Comparison of ENCODE assay signal across 9 cellular contexts in genomic region chr13:24746618-24747247, GRCh38. TPM values are rescaled to one million over a fixed set of nuclear protein-coding genes. Genes with fewer than 3 reads are reported as not detected.
DNase-seq lines count a peak whose midpoint lies in the region; ATAC-seq and TF ChIP-seq lines count a peak whose summit lies in the region.
"Had no signal": no experiment of that assay in that cellular context is flagged by ENCODE, and none has a peak within 500 bp of the region (broad histone marks: within the 10 kb centered on the region; RNA-seq: fewer than 3 reads in every experiment).

No MANE protein-coding gene starts in this region.

- no peaks in the 10 kb centered on the region for H3K4me1 ChIP-seq in parathyroid adenoma

- H3K4me2 ChIP-seq in parathyroid adenoma (ENCODE audit: low read length) = peak overlapping the region; percentile 85

- TF ChIP-seq CTCF in endothelial cell (IDR thresholded peaks at IDR 0.05; ENCODE audit: unreplicated experiment) = peak; percentile 31
- TF ChIP-seq CTCF in parathyroid adenoma (IDR thresholded peaks at IDR 0.05) = no peak

- H3K27ac ChIP-seq in parathyroid adenoma = no peak overlapping the region
- H3K27ac ChIP-seq: epithelial cell of prostate had no signal

- no peaks in the 10 kb centered on the region for H3K36me3 ChIP-seq in parathyroid adenoma (ENCODE audit: control insufficient read depth, insufficient read depth, low read length)

- no peaks in the 10 kb centered on the region for H3K9me3 ChIP-seq in parathyroid adenoma (ENCODE audit: control insufficient read depth, low read length)

- no peak overlapping the region for H3K9ac ChIP-seq in parathyroid adenoma

- ATAC-seq in GM19397 (IDR thresholded peaks at IDR 0.05; ENCODE audit: unreplicated experiment) = no peak

- no peaks in the 10 kb centered on the region for H3K9me3 Mint-ChIP-seq in endothelial cell (ENCODE audit: unreplicated experiment)

- peaks cover 33% of the 10 kb centered on the region for H3K27me3 Mint-ChIP-seq in endothelial cell (ENCODE audit: unreplicated experiment)

- H3K36me3 Mint-ChIP-seq in endothelial cell (ENCODE audit: low read depth, unreplicated experiment) = peaks cover 3% of the 10 kb centered on the region

- H2AFZ ChIP-seq in parathyroid adenoma = no peak overlapping the region

- no peaks in the 10 kb centered on the region for H3K27me3 ChIP-seq in parathyroid adenoma (ENCODE audit: control insufficient read depth, insufficient read depth, low read length)

- H3K4me1 Mint-ChIP-seq in endothelial cell (ENCODE audit: unreplicated experiment) = peaks cover 9% of the 10 kb centered on the region

- peak overlapping the region; percentile 89 for H3K4me3 Mint-ChIP-seq in endothelial cell (ENCODE audit: unreplicated experiment)

- H3K27ac Mint-ChIP-seq in endothelial cell (ENCODE audit: unreplicated experiment) = peak overlapping the region; percentile 13

- peak; percentile 17 for DNase-seq in EL
- DNase-seq in NCI-H1930 (lab: John Stamatoyannopoulos, UW) = peak; percentile 9 to 56
- peak; percentile 67 for DNase-seq in endothelial cell (ENCODE audit: low spot score)
- no peak for DNase-seq in SKM-1 treated with dmso at 0.1 percent for 144 hours (lab: John Stamatoyannopoulos, UW; ENCODE audit: unreplicated experiment)
- DNase-seq in stimulated activated naive CD4-positive, alpha-beta T cell treated with Interleukin-2 at 50 U/mL for 16 hours (lab: John Stamatoyannopoulos, UW) = no peak
- DNase-seq in NCI-H128 (lab: John Stamatoyannopoulos, UW; ENCODE audit: unreplicated experiment) = no peak

- H3K79me2 ChIP-seq in parathyroid adenoma = no peaks in the 10 kb centered on the region

- H3K4me3 ChIP-seq in parathyroid adenoma (ENCODE audit: low read depth, low read length) = peak overlapping the region; percentile 49

RNA-seq across cellular contexts. Expression of gene RNF17, which starts 17.2 kb away (rescaled TPM):
- total RNA-seq in endothelial cell (ENCODE audit: unreplicated experiment) = not detected

Comparison
In these comparisons a context has a peak if more than half of its experiments do, and no peak if none do; other contexts are left out.
1. DNase-seq: peak in EL (single experiment), NCI-H1930 (2 of 2) and endothelial cell (single experiment); none in SKM-1 treated with dmso at 0.1 percent for 144 hours (single experiment), stimulated activated naive CD4-positive, alpha-beta T cell treated with Interleukin-2 at 50 U/mL for 16 hours (single experiment) and NCI-H128 (single experiment).